ENCODE assay signal across 22 cellular contexts in the genomic region with DNA sequence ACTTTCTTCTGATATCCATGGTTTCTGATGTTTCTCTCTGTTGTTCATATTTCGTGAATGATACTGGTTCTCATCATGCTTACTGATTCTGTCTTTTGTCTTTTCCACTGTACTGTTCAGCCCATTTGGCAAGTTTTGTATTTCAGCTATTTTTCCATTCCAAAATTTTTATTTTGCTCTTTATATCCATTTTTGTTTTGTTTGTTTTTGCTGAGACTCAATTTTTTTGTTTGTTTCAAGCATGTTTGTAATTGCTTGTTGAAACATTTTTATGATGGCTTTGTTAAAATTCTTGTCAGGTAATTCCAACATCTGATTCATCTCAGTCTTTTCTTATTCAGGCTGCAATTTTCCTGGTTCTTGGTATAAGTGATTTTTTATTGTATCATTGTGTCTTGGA.
DNase-seq lines count a peak whose midpoint lies in the region; ATAC-seq, FAIRE-seq and TF ChIP-seq lines count a peak whose summit lies in the region.
"Had no signal": no experiment of that assay in that cellular context is flagged by ENCODE, and none has a peak within 500 bp of the region (broad histone marks: within the 10 kb centered on the region; RNA-seq: fewer than 3 reads in every experiment).

No MANE protein-coding gene starts in this region.

- peak; percentile 54 for FAIRE-seq in K562 (lab: Jason Lieb, UNC)
- FAIRE-seq in endothelial cell of umbilical vein (lab: Jason Lieb, UNC) = peak; percentile 55
- FAIRE-seq: A549, GM12878, GM19239, H1 had no signal

- H2AFZ ChIP-seq in K562 (ENCODE audit: low read depth, low read length) (no peak overlapping the region), endothelial cell of umbilical vein (ENCODE audit: low read depth, low read length) (no peak overlapping the region)
- H2AFZ ChIP-seq: GM23248 had no signal

- 71% methylated on average over 1 of the region's 1 CpG for WGBS in K562 (ENCODE audit: insufficient coverage, low coverage, missing lambda C conversion rate)
- 100% methylated on average over 1 of the region's 1 CpG for WGBS in upper lobe of left lung, 2 donors

- ATAC-seq in K562 = no peak
- no peak for ATAC-seq in left colon
- ATAC-seq in upper lobe of left lung (ENCODE audit: low FRiP score in 2 of 2) = no peak
- ATAC-seq: A549; CD8-positive, alpha-beta T cell; GM12878 had no signal

- CTCF ChIA-PET in K562 (lab: Yijun Ruan, JAX; ENCODE audit: low intra/inter-chr PET ratio) (no interaction called here), endothelial cell of umbilical vein (lab: Charles Lee) (interaction anchor here (1.1 kb wide), 1 partner anchor 10 kb away, joined by 3 read pairs; no protein-coding TSS in a partner anchor)

- in situ Hi-C loops in K562 (cut with MboI) = no loop called here

- H3K9me1 ChIP-seq in K562 (ENCODE audit: control insufficient read depth, insufficient read depth, low read length) = no peaks in the 10 kb centered on the region
- no peaks in the 10 kb centered on the region for H3K9me1 ChIP-seq in endothelial cell of umbilical vein (replicated peaks; ENCODE audit: control insufficient read depth, extremely low read depth, insufficient read depth, low read length)

- H4K20me1 ChIP-seq in K562 (replicated peaks; ENCODE audit: control insufficient read depth, insufficient read depth, low read length) (no peaks in the 10 kb centered on the region), endothelial cell of umbilical vein (replicated peaks; ENCODE audit: control insufficient read depth, extremely low read depth, insufficient read depth, low read length) (no peaks in the 10 kb centered on the region)

- TF ChIP-seq POLR2A in K562 (conservative IDR thresholded peaks at IDR 0.05) = no peak
- no peak for TF ChIP-seq POLR2A in endothelial cell of umbilical vein (IDR thresholded peaks at IDR 0.05; ENCODE audit: low read depth, low read length)
- no peak for TF ChIP-seq POLR2A in upper lobe of left lung (IDR thresholded peaks at IDR 0.05)

- H3K27ac ChIP-seq in SJSA1 (peak overlapping the region; percentile 73), K562 (ENCODE audit: extremely low read depth, low read depth, low read length) (no peak overlapping the region), endothelial cell of umbilical vein (ENCODE audit: insufficient read depth, low read depth, low read length) (no peak overlapping the region), upper lobe of left lung (no peak overlapping the region)
- H3K27ac ChIP-seq: A549, GM23248 had no signal

- POLR2A ChIA-PET in K562 (lab: Yijun Ruan, JAX) = interaction anchor here (1.2 kb wide), 1 partner anchor 15 kb away, joined by 3 read pairs; no protein-coding TSS in a partner anchor
- POLR2A ChIA-PET in endothelial cell of umbilical vein (lab: Charles Lee) = no interaction called here

- no peak for TF ChIP-seq EP300 in K562 (IDR thresholded peaks at IDR 0.05; ENCODE audit: low read length)
- no peak for TF ChIP-seq EP300 in upper lobe of left lung (IDR thresholded peaks at IDR 0.05)

- BruUV-seq in K562 (replicated peaks; lab: Mats Ljungman, UMichigan) (no TSS peak), endothelial cell of umbilical vein (replicated peaks; lab: Mats Ljungman, UMichigan) (no TSS peak)

- H3K36me3 ChIP-seq in SJSA1 (peaks cover 59% of the 10 kb centered on the region), K562 (ENCODE audit: control insufficient read depth, insufficient read depth, low read length) (peaks cover 22% of the 10 kb centered on the region; the same call in 2 of the 3 replicates), endothelial cell of umbilical vein (ENCODE audit: control insufficient read depth in 2 of 2, extremely low read depth in 1 of 2, insufficient read depth in 2 of 2, low read length in 2 of 2) (no peaks in the 10 kb centered on the region), upper lobe of left lung (peaks cover 3 to 62% (median 8%) of the 10 kb centered on the region in 4 donors)

- no peak for TF ChIP-seq CTCF in K562 (IDR thresholded peaks at IDR 0.05 in 2 of 3, conservative IDR thresholded peaks at IDR 0.05 in 1 of 3; ENCODE audit: insufficient read depth in 2 of 3, low read depth in 1 of 3, low read length in 3 of 3)
- TF ChIP-seq CTCF in endothelial cell of umbilical vein (IDR thresholded peaks at IDR 0.05; ENCODE audit: extremely low read depth in 1 of 2, insufficient read depth in 1 of 2, low read depth in 1 of 2, low read length in 2 of 2) = no peak
- no peak for TF ChIP-seq CTCF in upper lobe of left lung (IDR thresholded peaks at IDR 0.05)

- no peak overlapping the region for H3K4me3 ChIP-seq in SJSA1
- no peak overlapping the region for H3K4me3 ChIP-seq in K562
- H3K4me3 ChIP-seq in endothelial cell of umbilical vein (replicated peaks in 1 of 3; ENCODE audit: insufficient read depth in 1 of 3, low read depth in 1 of 3, low read length in 3 of 3) = no peak overlapping the region
- H3K4me3 ChIP-seq in upper lobe of left lung = no peak overlapping the region
- H3K4me3 ChIP-seq: A549, GM12878, GM23248 had no signal

- no peak for TF ChIP-seq RAD21 in K562 (CRISPR knock-in tag; conservative IDR thresholded peaks at IDR 0.05 in 1 of 2, IDR thresholded peaks at IDR 0.05 in 1 of 2)

- dilution Hi-C loops in endothelial cell of umbilical vein (cut with MboI; ENCODE audit: extremely low pct_ligation_motif_present, low sequenced_read_pairs) = no loop called here

- H3K9me3 ChIP-seq in SJSA1 (replicated peaks) (no peaks in the 10 kb centered on the region), K562 (replicated peaks; ENCODE audit: control insufficient read depth, insufficient read depth, low read depth, low read length) (no peaks in the 10 kb centered on the region), endothelial cell of umbilical vein (replicated peaks; ENCODE audit: control insufficient read depth, insufficient read depth, low read length) (no peaks in the 10 kb centered on the region), upper lobe of left lung (no peaks in the 10 kb centered on the region)
- H3K9me3 ChIP-seq: A549, Caco-2 had no signal

- DNase-seq in SJSA1 (ENCODE audit: low read depth in 1 of 2, low spot score in 2 of 2) (no peak), K562 (ENCODE audit: extremely low read depth in 1 of 4, low spot score in 3 of 4) (no peak), endothelial cell of umbilical vein (ENCODE audit: low read depth, low spot score) (no peak), NCI-H1092 (lab: John Stamatoyannopoulos, UW) (no peak), left colon (no peak), upper lobe of left lung (no peak)
- DNase-seq: 8988T; ACHN; C1 segment of cervical spinal cord; Caco-2; CD4-positive, CD25-positive, alpha-beta regulatory T cell; CD8-positive, alpha-beta T cell; DMS79; EL; GDM1; H7; HCEC 1CT had no signal

- H3K9ac ChIP-seq in K562 (ENCODE audit: insufficient read depth in 1 of 2, low read depth in 2 of 2, low read length in 2 of 2) (no peak overlapping the region), endothelial cell of umbilical vein (replicated peaks; ENCODE audit: extremely low read depth, insufficient read depth, low read length) (no peak overlapping the region)
- H3K9ac ChIP-seq: GM23248 had no signal

- H3K27me3 ChIP-seq in SJSA1 (replicated peaks) (no peaks in the 10 kb centered on the region), K562 (ENCODE audit: control insufficient read depth in 2 of 2, insufficient read depth in 2 of 2, low read length in 2 of 2) (no peaks in the 10 kb centered on the region), endothelial cell of umbilical vein (ENCODE audit: control insufficient read depth in 2 of 2, insufficient read depth in 2 of 2, low read length in 2 of 2) (no peaks in the 10 kb centered on the region), upper lobe of left lung (no peaks in the 10 kb centered on the region)

- H3K79me2 ChIP-seq in K562 (ENCODE audit: control insufficient read depth, insufficient read depth, low read length) = no peaks in the 10 kb centered on the region; the same call in 2 of the 3 replicates
- H3K79me2 ChIP-seq in endothelial cell of umbilical vein (ENCODE audit: control insufficient read depth, insufficient read depth, low read length) = no peaks in the 10 kb centered on the region

- intact Hi-C loops in K562 (cut with micrococcal nuclease) (no loop called here), endothelial cell of umbilical vein (cut with micrococcal nuclease) (loop anchor here (5.0 kb wide), 1 partner anchor 57 kb away; no protein-coding TSS in a partner anchor), left colon (cut with DNase I, micrococcal nuclease) (no loop called here)

- H3K4me1 ChIP-seq in SJSA1 (replicated peaks) = peaks cover 12% of the 10 kb centered on the region
- no peaks in the 10 kb centered on the region for H3K4me1 ChIP-seq in K562 (replicated peaks in 1 of 2; ENCODE audit: control insufficient read depth in 2 of 2, insufficient read depth in 2 of 2, low read length in 2 of 2)
- no peaks in the 10 kb centered on the region for H3K4me1 ChIP-seq in endothelial cell of umbilical vein (ENCODE audit: control insufficient read depth, extremely low read depth, insufficient read depth, low read length)
- H3K4me1 ChIP-seq in upper lobe of left lung = no peaks in the 10 kb centered on the region
- H3K4me1 ChIP-seq: A549, Caco-2 had no signal

- no peak overlapping the region for H3K4me2 ChIP-seq in K562 (ENCODE audit: insufficient read depth, low read length)
- H3K4me2 ChIP-seq in endothelial cell of umbilical vein (ENCODE audit: insufficient read depth, low read length) = no peak overlapping the region
- H3K4me2 ChIP-seq: A549 had no signal

TF ChIP-seq in K562, 482 proteins besides CTCF, POLR2A, EP300 and RAD21:
- no peak for TF ChIP-seq POLR2G (IDR thresholded peaks at IDR 0.05; ENCODE audit: low read depth, low read length)
- no peak for TF ChIP-seq ETV6 (IDR thresholded peaks at IDR 0.05; ENCODE audit: borderline replicate concordance in 1 of 2, low read depth in 2 of 2, low read length in 1 of 2)
- TF ChIP-seq ETV6 (CRISPR knock-in tag; IDR thresholded peaks at IDR 0.05; ENCODE audit: borderline replicate concordance) = no peak
- peak; percentile 54 for TF ChIP-seq ZNF316 (IDR thresholded peaks at IDR 0.05)

TF ChIP-seq in endothelial cell of umbilical vein, 7 proteins besides CTCF, POLR2A, EP300 and RAD21:
- TF ChIP-seq POLR2AphosphoS5 (IDR thresholded peaks at IDR 0.05; ENCODE audit: insufficient read depth, low read depth, low read length) (no peak), GATA2 (IDR thresholded peaks at IDR 0.05; ENCODE audit: insufficient read depth, insufficient read length, low read depth, low read length) (no peak), EZH2 (IDR thresholded peaks at IDR 0.05; ENCODE audit: borderline replicate concordance, low read depth, low read length, severe bottlenecking) (no peak), MAX (IDR thresholded peaks at IDR 0.05; ENCODE audit: insufficient read depth, insufficient read length) (no peak), MYC (IDR thresholded peaks at IDR 0.05; ENCODE audit: low read depth, low read length) (no peak), FOS (IDR thresholded peaks at IDR 0.05; ENCODE audit: borderline replicate concordance, insufficient read depth, low read length) (no peak), JUN (IDR thresholded peaks at IDR 0.05; ENCODE audit: borderline replicate concordance, insufficient read depth, insufficient read length, low read depth) (no peak)
TF ChIP-seq in endothelial cell of umbilical vein: peak in this region for 0.
